Comparison of ENCODE assay signal across 8 cellular contexts in genomic region chr4:145935253-145936141, GRCh38. TPM values are rescaled to one million over a fixed set of nuclear protein-coding genes. Genes with fewer than 3 reads are reported as not detected.
DNase-seq lines count a peak whose midpoint lies in the region; ATAC-seq and TF ChIP-seq lines count a peak whose summit lies in the region.

No MANE protein-coding gene starts in this region.

- no peak for ATAC-seq in memory B cell (ENCODE audit: low read depth)

- H3K27ac ChIP-seq in dorsolateral prefrontal cortex, result peak overlapping the region in 58 of 59 donors; percentile 75 to 98 (median 95)
- peak overlapping the region; percentile 92 to 99 for H3K27ac ChIP-seq in tibial artery

- H3K27ac Mint-ChIP-seq in memory B cell, result peak overlapping the region; percentile 95

- no peaks in the 10 kb centered on the region for H3K36me3 ChIP-seq in tibial artery

- CTCF ChIA-PET in HEK293T (lab: Yijun Ruan, JAX), result no interaction called here

- H3K27me3 ChIP-seq in dorsolateral prefrontal cortex (no peaks in the 10 kb centered on the region), tibial artery (no peaks in the 10 kb centered on the region)

- H3K27me3 Mint-ChIP-seq in memory B cell, result no peaks in the 10 kb centered on the region

- H3K9me3 Mint-ChIP-seq in memory B cell, result no peaks in the 10 kb centered on the region

- H3K4me1 Mint-ChIP-seq in memory B cell, result peaks cover 43% of the 10 kb centered on the region

- H3K9me3 ChIP-seq in tibial artery, result no peaks in the 10 kb centered on the region

- H3K36me3 Mint-ChIP-seq in memory B cell, result peaks cover 2% of the 10 kb centered on the region

- intact Hi-C loops in dorsolateral prefrontal cortex (cut with DNase I), result loop anchor here (5.0 to 10.0 kb wide), 6 partner anchors 53 to 838 kb away; partner anchors contain the start of genes LSM6 (in 2 of the 2), ABCE1 (in 1 of the 2), ANAPC10 (in 1 of the 2) and MMAA (in 1 of the 2)
- intact Hi-C loops in tibial artery (cut with DNase I; ENCODE audit: low total_unique reads), result loop anchor here (5.0 to 10.0 kb wide), 4 partner anchors 51 to 761 kb away; partner anchors contain the start of gene MMAA

- H3K4me1 ChIP-seq in tibial artery, result peaks cover 0 to 53% (median 28%) of the 10 kb centered on the region in 4 donors

- POLR2A ChIA-PET in HEK293T (lab: Yijun Ruan, JAX), result interaction anchor here (0.6 to 0.8 kb wide), 3 partner anchors 45 to 1854 kb away, joined by 3 to 5 read pairs (median 3); no protein-coding TSS in a partner anchor

- TF ChIP-seq CTCF in dorsolateral prefrontal cortex (IDR thresholded peaks at IDR 0.05 in 54 of 56, conservative IDR thresholded peaks at IDR 0.05 in 2 of 56; ENCODE audit: low read depth in 1 of 56, partially characterized antibody in 56 of 56), result no peak
- TF ChIP-seq CTCF in tibial artery (IDR thresholded peaks at IDR 0.05), result no peak

- peak; percentile 69 for DNase-seq in activated CD8-positive, alpha-beta memory T cell treated with anti-CD3 and anti-CD28 coated beads for 24 hours
- DNase-seq in activated CD8-positive, alpha-beta memory T cell treated with anti-CD3 and anti-CD28 coated beads, Interleukin-2, amount 50 U/mL, for 4 hours, result no peak
- DNase-seq in HEK293T (ENCODE audit: extremely low spot score), result peak; percentile 12
- peak; percentile 41 for DNase-seq in RPMI8226
- DNase-seq in dorsolateral prefrontal cortex, result peak in 2 of 10 donors; percentile 41 to 44
- DNase-seq in memory B cell (ENCODE audit: low spot score in 2 of 2), result peak in 1 of 2 donors; percentile 22
- DNase-seq in tibial artery, result no peak
- DNase-seq in NCI-H2171 treated with DMSO at 0.1 percent for 48 hours (lab: John Stamatoyannopoulos, UW), result no peak

- H3K4me3 ChIP-seq in dorsolateral prefrontal cortex (peak overlapping the region; percentile 58 to 92 (median 79)), tibial artery (peak overlapping the region; percentile 82 to 95)

- peak overlapping the region; percentile 95 for H3K4me3 Mint-ChIP-seq in memory B cell

TF ChIP-seq in HEK293T, 16 proteins besides CTCF, POLR2A, EP300 and RAD21:
- TF ChIP-seq BHLHE40 (IDR thresholded peaks at IDR 0.05; ENCODE audit: borderline replicate concordance), result no peak
- TF ChIP-seq FOXK2 (IDR thresholded peaks at IDR 0.05), result no peak
- TF ChIP-seq L3MBTL2 (conservative IDR thresholded peaks at IDR 0.05), result no peak
- no peak for TF ChIP-seq NFRKB (IDR thresholded peaks at IDR 0.05)
- no peak for TF ChIP-seq LEF1 (IDR thresholded peaks at IDR 0.05; ENCODE audit: borderline replicate concordance)
- no peak for TF ChIP-seq ARNT (IDR thresholded peaks at IDR 0.05)
- no peak for TF ChIP-seq FOXM1 (IDR thresholded peaks at IDR 0.05; ENCODE audit: borderline replicate concordance)
- no peak for TF ChIP-seq ZNF384 (IDR thresholded peaks at IDR 0.05)
- TF ChIP-seq TARDBP (IDR thresholded peaks at IDR 0.05), result no peak
- TF ChIP-seq CTBP1 (IDR thresholded peaks at IDR 0.05; ENCODE audit: borderline replicate concordance), result no peak
- no peak for TF ChIP-seq HDGF (IDR thresholded peaks at IDR 0.05; ENCODE audit: borderline replicate concordance)
- no peak for TF ChIP-seq SP1 (IDR thresholded peaks at IDR 0.05)
- no peak for TF ChIP-seq SUZ12 (IDR thresholded peaks at IDR 0.05)
- TF ChIP-seq, protein P1, sequence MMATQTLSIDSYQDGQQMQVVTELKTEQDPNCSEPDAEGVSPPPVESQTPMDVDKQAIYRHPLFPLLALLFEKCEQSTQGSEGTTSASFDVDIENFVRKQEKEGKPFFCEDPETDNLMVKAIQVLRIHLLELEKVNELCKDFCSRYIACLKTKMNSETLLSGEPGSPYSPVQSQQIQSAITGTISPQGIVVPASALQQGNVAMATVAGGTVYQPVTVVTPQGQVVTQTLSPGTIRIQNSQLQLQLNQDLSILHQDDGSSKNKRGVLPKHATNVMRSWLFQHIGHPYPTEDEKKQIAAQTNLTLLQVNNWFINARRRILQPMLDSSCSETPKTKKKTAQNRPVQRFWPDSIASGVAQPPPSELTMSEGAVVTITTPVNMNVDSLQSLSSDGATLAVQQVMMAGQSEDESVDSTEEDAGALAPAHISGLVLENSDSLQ (IDR thresholded peaks at IDR 0.05), result no peak
- TF ChIP-seq ELF4 (IDR thresholded peaks at IDR 0.05), result no peak
- TF ChIP-seq FOXA1 (IDR thresholded peaks at IDR 0.05), result no peak

RNA-seq across cellular contexts. Expression of gene ZNF827, which starts 3.1 kb away (rescaled TPM):
- total RNA-seq in dorsolateral prefrontal cortex, result 10 to 100 TPM; 29.6 to 73.7 (median 49.4) TPM

Comparison
In these comparisons a context has a peak if more than half of its experiments do, and no peak if none do; other contexts are left out.
1. DNase-seq: peak in activated CD8-positive, alpha-beta memory T cell treated with anti-CD3 and anti-CD28 coated beads for 24 hours (single experiment), HEK293T (single experiment) and RPMI8226 (single experiment); none in activated CD8-positive, alpha-beta memory T cell treated with anti-CD3 and anti-CD28 coated beads, Interleukin-2, amount 50 U/mL, for 4 hours (single experiment), tibial artery (0 of 2) and NCI-H2171 treated with DMSO at 0.1 percent for 48 hours (single experiment).